In the genomic region with DNA sequence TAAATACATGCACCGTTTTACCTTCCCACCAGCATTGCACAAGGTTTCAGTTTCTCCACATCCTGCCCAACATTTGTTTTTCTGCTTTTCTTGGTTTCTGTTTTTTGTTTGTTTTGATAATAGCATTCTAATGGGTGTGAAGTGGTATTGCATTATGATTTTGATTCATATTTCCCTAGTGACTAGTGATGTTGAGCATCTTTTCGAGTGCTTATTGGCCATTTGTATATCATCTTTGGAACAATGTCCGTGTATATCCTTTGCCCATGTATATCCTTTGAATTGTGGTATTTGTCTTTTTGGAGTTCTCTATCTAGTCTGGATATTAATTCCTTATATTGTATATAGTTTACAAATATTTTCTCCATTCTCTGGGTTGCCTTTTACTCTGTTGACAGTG, we compare ENCODE assay signal across 20 cellular contexts.
"Had no signal": no experiment of that assay in that cellular context is flagged by ENCODE, and none has a peak within 500 bp of the region (broad histone marks: within the 10 kb centered on the region; RNA-seq: fewer than 3 reads in every experiment).

No MANE protein-coding gene starts in this region.

- H3K36me3 ChIP-seq: SJSA1 had no signal

- H3K9me3 ChIP-seq: SJSA1 had no signal

- DNase-seq: Kasumi-1, KBM-7, MV-4-11, NCI-H1048, NCI-H1105, NCI-H1417, NCI-H1436 treated with DMSO at 0.1 percent for 48 hours, NCI-H1694, NCI-H187 treated with DMSO at 0.1 percent for 48 hours, NCI-H2029 treated with DMSO at 0.1 percent for 48 hours, NCI-H2171 treated with DMSO at 0.1 percent for 48 hours, NCI-H345, NCI-H446 treated with DMSO at 0.1 percent for 48 hours, NCI-H510A treated with DMSO at 0.1 percent for 48 hours, NCI-H526, Right ventricle myocardium superior, RPMI8226, SIG-M5 had no signal

- H3K4me1 ChIP-seq: SJSA1 had no signal

- H3K27ac ChIP-seq: SJSA1 had no signal

- H3K4me3 ChIP-seq: SJSA1 had no signal

- H3K27me3 ChIP-seq: SJSA1 had no signal

- FAIRE-seq: RCC 7860 had no signal
